Comparison of ENCODE assay signal across 29 cellular contexts in genomic region chr6:31016659-31017299, GRCh38. TPM values are rescaled to one million over a fixed set of nuclear protein-coding genes. Genes with fewer than 3 reads are reported as not detected.
"Had no signal": no experiment of that assay in that cellular context is flagged by ENCODE, and none has a peak within 500 bp of the region (broad histone marks: within the 10 kb centered on the region; RNA-seq: fewer than 3 reads in every experiment).

No MANE protein-coding gene starts in this region.

- H3K27me3 ChIP-seq: foreskin keratinocyte, hepatocyte, ovary, upper lobe of right lung, uterus had no signal

- H3K4me3 ChIP-seq: dorsolateral prefrontal cortex, gastroesophageal sphincter, heart left ventricle, hepatocyte, left lung, lower lobe of right lung, ovary, psoas muscle, skin epidermis, spleen, transverse colon, upper lobe of right lung, uterus had no signal

- H3K4me2 ChIP-seq: hepatocyte had no signal

- H3K79me2 ChIP-seq: hepatocyte had no signal

- FAIRE-seq: colon had no signal

- H3K4me1 Mint-ChIP-seq: naive thymus-derived CD8-positive, alpha-beta T cell had no signal

- H3K27ac Mint-ChIP-seq: nephron progenitor cell; stimulated activated memory B cell treated with anti-CD40 and anti-IgM and Interleukin-4, amounts not matched to agents 10 μg/mL and 1 μg/mL and 100 μg/mL, for 72 hours; stimulated activated naive CD8-positive, alpha-beta T cell treated with anti-CD3 and anti-CD28 coated beads, Interleukin-15, Interleukin-2, amounts not matched to agents 100 ng/mL and 50 ng/mL, for 24 hours had no signal

- H3K27ac ChIP-seq: dorsolateral prefrontal cortex, foreskin keratinocyte, gastroesophageal sphincter, heart left ventricle, hepatocyte, left lung, lower lobe of right lung, ovary, psoas muscle, skin epidermis, spleen, transverse colon, upper lobe of right lung, uterus had no signal

- H3K4me3 Mint-ChIP-seq: naive thymus-derived CD8-positive, alpha-beta T cell; nephron progenitor cell; stimulated activated memory B cell treated with anti-CD40 and anti-IgM and Interleukin-4, amounts not matched to agents 10 μg/mL and 1 μg/mL and 100 μg/mL, for 72 hours; stimulated activated naive CD8-positive, alpha-beta T cell treated with anti-CD3 and anti-CD28 coated beads, Interleukin-15, Interleukin-2, amounts not matched to agents 100 ng/mL and 50 ng/mL, for 24 hours had no signal

- H2AFZ ChIP-seq: hepatocyte had no signal

- H3K9me3 ChIP-seq: left lung, lower lobe of right lung, ovary, psoas muscle, upper lobe of right lung had no signal

- DNase-seq: dorsolateral prefrontal cortex; effector CD4-positive, alpha-beta T cell; foreskin keratinocyte; heart left ventricle; left cardiac atrium; left lung; lower lobe of right lung; naive thymus-derived CD8-positive, alpha-beta T cell; nephron progenitor cell; occipital lobe; ovary; posterior cingulate gyrus; psoas muscle; right cardiac atrium; spleen; stimulated activated CD4-positive, alpha-beta T cell treated with anti-CD3 and anti-CD28 coated beads, Interleukin-4, amount 100 ng/mL, for 4 hours; transverse colon; upper lobe of right lung; uterus had no signal

- ATAC-seq: foreskin keratinocyte; gastroesophageal sphincter; heart left ventricle; left cardiac atrium; left lung; lower lobe of right lung; naive thymus-derived CD8-positive, alpha-beta T cell; psoas muscle; stimulated activated memory B cell treated with anti-CD40 and anti-IgM and Interleukin-4, amounts not matched to agents 10 μg/mL and 1 μg/mL and 100 μg/mL, for 72 hours; upper lobe of right lung had no signal

- H3K4me1 ChIP-seq: foreskin keratinocyte, gastroesophageal sphincter, heart left ventricle, left lung, lower lobe of right lung, psoas muscle, spleen, transverse colon, upper lobe of right lung, uterus had no signal

- H3K36me3 ChIP-seq: gastroesophageal sphincter, heart left ventricle, left lung, lower lobe of right lung, ovary, spleen, transverse colon, upper lobe of right lung, uterus had no signal

RNA-seq across cellular contexts. Expression of gene MUC22, which starts 6.5 kb away (rescaled TPM):
- total RNA-seq: dorsolateral prefrontal cortex; foreskin keratinocyte; kidney epithelial cell; lower lobe of right lung; mesenteric fat pad; myocyte; naive thymus-derived CD8-positive, alpha-beta T cell; occipital lobe; ovary; spleen; transverse colon; upper lobe of right lung; uterus had no signal
- polyA plus RNA-seq: foreskin keratinocyte; hepatocyte; naive thymus-derived CD8-positive, alpha-beta T cell; ovary; spleen had no signal

RNA-seq across cellular contexts. Expression of gene MUC21, which starts 33.3 kb away (rescaled TPM):
- total RNA-seq: foreskin keratinocyte; heart left ventricle; hepatocyte; kidney epithelial cell; left cardiac atrium; mesenteric fat pad; myocyte; naive thymus-derived CD8-positive, alpha-beta T cell; occipital lobe; ovary; psoas muscle; renal cortical epithelial cell; right cardiac atrium; spleen; transverse colon had no signal
- polyA plus RNA-seq: foreskin keratinocyte; hepatocyte; naive thymus-derived CD8-positive, alpha-beta T cell; ovary had no signal
